In the genomic region with DNA sequence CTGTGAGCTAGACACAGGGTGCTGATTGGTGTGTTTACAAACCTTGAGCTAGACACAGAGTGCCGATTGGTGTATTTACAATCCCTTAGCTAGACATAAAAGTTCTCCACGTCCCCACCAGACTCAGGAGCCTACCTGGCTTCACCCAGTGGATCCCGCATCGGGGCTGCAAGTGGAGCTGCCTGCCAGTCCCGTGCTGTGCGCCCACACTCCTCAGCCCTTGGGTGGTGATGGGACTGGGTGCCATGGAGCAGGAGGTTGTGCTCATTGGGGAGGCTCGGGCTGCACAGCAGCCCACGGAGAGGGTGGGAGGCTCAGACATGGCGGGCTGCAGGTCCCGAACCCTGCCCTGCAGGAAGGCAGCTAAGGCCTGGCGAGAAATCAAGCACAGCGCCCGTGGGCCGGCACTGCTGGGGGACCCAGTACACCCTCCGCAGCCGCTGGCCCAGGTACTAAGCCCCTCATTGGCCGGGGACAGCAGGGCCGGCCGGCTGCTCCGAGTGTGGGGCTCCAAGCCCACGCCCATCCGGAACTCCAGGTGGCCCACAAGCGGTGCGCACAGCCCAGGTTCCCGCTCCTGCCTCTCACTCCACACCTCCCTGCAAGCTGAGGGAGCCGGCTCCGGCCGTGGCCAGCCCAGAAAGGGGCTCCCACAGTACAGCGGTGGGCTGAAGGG, we compare ENCODE assay signal across 7 cellular contexts.
DNase-seq lines count a peak whose midpoint lies in the region; ATAC-seq, FAIRE-seq and TF ChIP-seq lines count a peak whose summit lies in the region.
"Not testable (repeated sequence)": the region's sequence is repeated elsewhere in the genome, so short reads cannot be mapped to it uniquely, and the experiment has no call there.

No MANE protein-coding gene starts in this region.

- H3K4me3 Mint-ChIP-seq in endodermal cell, type B pancreatic cell: not testable (repeated sequence)

- not testable (repeated sequence) for ATAC-seq in lower lobe of right lung

- not testable (repeated sequence) for H3K27me3 Mint-ChIP-seq in endodermal cell (ENCODE audit: insufficient read depth); type B pancreatic cell

- H3K36me3 Mint-ChIP-seq in endodermal cell (ENCODE audit: low read depth); type B pancreatic cell: not testable (repeated sequence)

- not testable (repeated sequence) for H3K27me3 ChIP-seq in endodermal cell (ENCODE audit: control insufficient read depth, insufficient read depth, low read length, poor library complexity, severe bottlenecking); lower lobe of right lung (ENCODE audit: low read depth)

- H3K9ac ChIP-seq in endodermal cell (ENCODE audit: extremely low read depth, low read length, poor library complexity, severe bottlenecking); kidney (ENCODE audit: low read length in 2 of 2): not testable (repeated sequence)

- not testable (repeated sequence) for H3K27ac ChIP-seq in endodermal cell (ENCODE audit: low read depth, low read length); kidney (ENCODE audit: low read depth in 2 of 2, low read length in 2 of 2); lower lobe of right lung

- WGBS in endodermal cell (ENCODE audit: insufficient coverage in 1 of 2, insufficient read length in 1 of 2), 2 experiments, result 60 to 84% methylated on average over 1 to 28 of the region's 29 CpGs

- not testable (repeated sequence) for H3K4me1 Mint-ChIP-seq in endodermal cell; type B pancreatic cell (ENCODE audit: unreplicated experiment)

- H3K4me1 ChIP-seq in endodermal cell (ENCODE audit: control insufficient read depth, insufficient read depth, low read length); kidney (ENCODE audit: control insufficient read depth in 1 of 2, insufficient read depth in 1 of 2, low read depth in 1 of 2, low read length in 2 of 2); lower lobe of right lung: not testable (repeated sequence)

- intact Hi-C loops in cardiac septum (cut with DNase I); kidney (cut with DNase I); lower lobe of right lung (cut with DNase I); posterior vena cava (cut with DNase I): not testable (repeated sequence)

- not testable (repeated sequence) for H3K9me3 ChIP-seq in endodermal cell (ENCODE audit: control insufficient read depth, low read length); kidney (ENCODE audit: control insufficient read depth in 1 of 2, low read length in 2 of 2); lower lobe of right lung

- not testable (repeated sequence) for TF ChIP-seq CTCF in endodermal cell (conservative IDR thresholded peaks at IDR 0.05); kidney (IDR thresholded peaks at IDR 0.05; ENCODE audit: borderline replicate concordance, extremely low read depth, insufficient read depth); lower lobe of right lung (IDR thresholded peaks at IDR 0.05); type B pancreatic cell (conservative IDR thresholded peaks at IDR 0.05)

- not testable (repeated sequence) for FAIRE-seq in kidney (lab: Jason Lieb, UNC)

- H3K27ac Mint-ChIP-seq in endodermal cell, type B pancreatic cell: not testable (repeated sequence)

- H3K36me3 ChIP-seq in endodermal cell (ENCODE audit: control insufficient read depth, insufficient read depth, low read length); kidney (ENCODE audit: control insufficient read depth in 1 of 2, insufficient read depth in 2 of 2, low read length in 2 of 2); lower lobe of right lung: not testable (repeated sequence)

- not testable (repeated sequence) for H3K4me3 ChIP-seq in endodermal cell (ENCODE audit: low read length); kidney (ENCODE audit: low read length in 2 of 2); lower lobe of right lung

- DNase-seq in activated effector memory CD4-positive, alpha-beta T cell treated with anti-CD3 and anti-CD28 coated beads, Interleukin-2, amount 50 U/mL, for 16 hours, result peak; percentile 37
- DNase-seq in endodermal cell (peak; percentile 5), cardiac septum (ENCODE audit: low spot score) (peak; percentile 51), kidney (peak; percentile 42), lower lobe of right lung (peak; percentile 18), posterior vena cava (ENCODE audit: low spot score) (peak; percentile 80), type B pancreatic cell (ENCODE audit: extremely low spot score, unreplicated experiment) (peak; percentile 56)

- H3K9me3 Mint-ChIP-seq in endodermal cell, result peaks cover 31% of the 10 kb centered on the region
- not testable (repeated sequence) for H3K9me3 Mint-ChIP-seq in type B pancreatic cell

Comparison
In these comparisons a context has a peak if more than half of its experiments do, and no peak if none do; other contexts are left out.
1. DNase-seq: peak in every context shown above with its lines; median percentile 80 in posterior vena cava; 56 in type B pancreatic cell; 51 in cardiac septum; 42 in kidney; 37 in activated effector memory CD4-positive, alpha-beta T cell treated with anti-CD3 and anti-CD28 coated beads, Interleukin-2, amount 50 U/mL, for 16 hours; 18 in lower lobe of right lung; 5 in endodermal cell.